6 cellular contexts compared by ENCODE assay signal in genomic region chr11:119055901-119056300, GRCh38. TPM values are rescaled to one million over a fixed set of nuclear protein-coding genes. Genes with fewer than 3 reads are reported as not detected.
DNase-seq lines count a peak whose midpoint lies in the region; ATAC-seq and TF ChIP-seq lines count a peak whose summit lies in the region.

No MANE protein-coding gene starts in this region.

- H3K4me1 Mint-ChIP-seq in immature natural killer cell, result peaks cover 41 to 45% of the 10 kb centered on the region in 2 donors

- peak; percentile 6 for DNase-seq in NCI-H748 (lab: John Stamatoyannopoulos, UW; ENCODE audit: unreplicated experiment)
- no peak for DNase-seq in NCI-H748 treated with DMSO at 0.1 percent for 48 hours (lab: John Stamatoyannopoulos, UW)
- peak in 1 of 3 donors; percentile 12 for DNase-seq in immature natural killer cell

- H3K36me3 Mint-ChIP-seq in immature natural killer cell, result peaks cover 17 to 29% (median 18%) of the 10 kb centered on the region in 3 donors

- ATAC-seq in HG02885 (IDR thresholded peaks at IDR 0.05; ENCODE audit: poor library complexity, unreplicated experiment) (no peak), HG03139 (IDR thresholded peaks at IDR 0.05; ENCODE audit: unreplicated experiment) (no peak)

- 0 out of 2 replicates have a peak, but pooled peaks have one; percentile 21 for TF ChIP-seq CTCF in VCaP (conservative IDR thresholded peaks at IDR 0.05)

- H3K27ac Mint-ChIP-seq in immature natural killer cell, result peak overlapping the region; percentile 82 to 98 (median 92)

- H3K27ac ChIP-seq in VCaP, result peak overlapping the region; percentile 89

- H3K27me3 Mint-ChIP-seq in immature natural killer cell (ENCODE audit: low read depth in 3 of 3), result peaks cover 0 to 13% (median 5%) of the 10 kb centered on the region in 3 donors

- peak overlapping the region; percentile 87 to 96 (median 92) for H3K4me3 Mint-ChIP-seq in immature natural killer cell

- no peaks in the 10 kb centered on the region for H3K9me3 Mint-ChIP-seq in immature natural killer cell

RNA-seq across cellular contexts. Expression of gene HYOU1, which starts 1.1 kb away (rescaled TPM):
- 10 to 100 TPM; 23.2 to 49.1 (median 32.9) TPM for polyA plus RNA-seq in immature natural killer cell

RNA-seq across cellular contexts. Expression of gene VPS11, which starts 11.7 kb away (rescaled TPM):
- 10 to 100 TPM; 33.0 to 58.8 (median 49.3) TPM for polyA plus RNA-seq in immature natural killer cell

RNA-seq across cellular contexts. Expression of gene SLC37A4, which starts 25.2 kb away (rescaled TPM):
- 10 to 100 TPM in 2 of 3 donors, 1 to 10 TPM in 1; 9.4 to 11.6 (median 11.4) TPM for polyA plus RNA-seq in immature natural killer cell

RNA-seq across cellular contexts. Expression of gene HMBS, which starts 28.8 kb away (rescaled TPM):
- 10 to 100 TPM in 2 of 3 donors, 1 to 10 TPM in 1; 7.6 to 19.0 (median 11.9) TPM for polyA plus RNA-seq in immature natural killer cell

RNA-seq across cellular contexts. Expression of gene TRAPPC4, which starts 37.3 kb away (rescaled TPM):
- 100 to 1,000 TPM; 104 to 136 (median 110) TPM for polyA plus RNA-seq in immature natural killer cell
